In genomic region chr16:86343111-86343642, GRCh38 we compare ENCODE assay signal across 12 cellular contexts.
A peak's percentile ranks its signal among the peaks of the same experiment; 100 is the strongest.
DNase-seq lines count a peak whose midpoint lies in the region; ATAC-seq, FAIRE-seq and TF ChIP-seq lines count a peak whose summit lies in the region.
"Had no signal": no experiment of that assay in that cellular context is flagged by ENCODE, and none has a peak within 500 bp of the region (broad histone marks: within the 10 kb centered on the region; RNA-seq: fewer than 3 reads in every experiment).

No MANE protein-coding gene starts in this region.

- peak overlapping the region; percentile 11 for H3K9ac ChIP-seq in muscle layer of colon (ENCODE audit: low read length)

- FAIRE-seq in H54 (lab: Jason Lieb, UNC): no peak

- DNase-seq in NCI-H82 (lab: John Stamatoyannopoulos, UW): peak; percentile 29
- no peak for DNase-seq in NCI-H82 treated with DMSO at 0.1 percent for 48 hours (lab: John Stamatoyannopoulos, UW; ENCODE audit: unreplicated experiment)
- DNase-seq in fibroblast of mammary gland (ENCODE audit: low read depth): peak; percentile 56
- peak; percentile 61 to 77 for DNase-seq in uterus
- no peak for DNase-seq in H54 (ENCODE audit: insufficient read length, low spot score)
- no peak for DNase-seq in islet precursor cell
- DNase-seq in CD4-positive, alpha-beta T cell: no peak
- DNase-seq: 8988T; activated B cell treated with CpG ODN at 0.5 μM for 24 hours; activated naive CD4-positive, alpha-beta T cell treated with anti-CD3 and anti-CD28 coated beads for 36 hours; foreskin keratinocyte had no signal

- H3K27ac Mint-ChIP-seq in CD4-positive, alpha-beta T cell: no peak overlapping the region
- H3K27ac Mint-ChIP-seq: activated B cell treated with CpG ODN at 0.5 μM for 24 hours; activated naive CD4-positive, alpha-beta T cell treated with anti-CD3 and anti-CD28 coated beads for 36 hours had no signal

- H3K9me3 Mint-ChIP-seq in CD4-positive, alpha-beta T cell: no peaks in the 10 kb centered on the region
- H3K9me3 Mint-ChIP-seq: activated B cell treated with CpG ODN at 0.5 μM for 24 hours; activated naive CD4-positive, alpha-beta T cell treated with anti-CD3 and anti-CD28 coated beads for 36 hours had no signal

- TF ChIP-seq CTCF in fibroblast of mammary gland (conservative IDR thresholded peaks at IDR 0.05; ENCODE audit: control insufficient read depth, insufficient read depth, low read depth, low read length) (no peak), uterus (IDR thresholded peaks at IDR 0.05) (no peak)
- TF ChIP-seq CTCF in CD4-positive, alpha-beta T cell (IDR thresholded peaks at IDR 0.05): no peak

- POLR2A ChIA-PET in CD4-positive, alpha-beta T cell (lab: Charles Lee): no interaction called here

- H3K27ac ChIP-seq in muscle layer of colon (ENCODE audit: low read depth, low read length): peak overlapping the region; percentile 95
- peak overlapping the region; percentile 68 to 81 for H3K27ac ChIP-seq in uterus
- H3K27ac ChIP-seq in CD4-positive, alpha-beta T cell (ENCODE audit: low read depth, low read length): no peak overlapping the region
- H3K27ac ChIP-seq: foreskin keratinocyte had no signal

- no peak overlapping the region for H3K4me3 ChIP-seq in fibroblast of mammary gland (ENCODE audit: control insufficient read depth, low read depth, low read length)
- H3K4me3 ChIP-seq in muscle layer of colon (ENCODE audit: low read depth in 1 of 2, low read length in 2 of 2): peak overlapping the region in 1 of 2 donors; percentile 13
- no peak overlapping the region for H3K4me3 ChIP-seq in uterus

- CTCF ChIA-PET in CD4-positive, alpha-beta T cell (lab: Charles Lee): no interaction called here

- peaks cover 41% of the 10 kb centered on the region for H3K4me1 ChIP-seq in muscle layer of colon (ENCODE audit: insufficient read depth, low read length)
- H3K4me1 ChIP-seq in uterus: peaks cover 0 to 12% of the 10 kb centered on the region in 2 donors
- H3K4me1 ChIP-seq: foreskin keratinocyte had no signal

- H3K4me1 Mint-ChIP-seq in CD4-positive, alpha-beta T cell (ENCODE audit: low read depth): no peaks in the 10 kb centered on the region
- H3K4me1 Mint-ChIP-seq: activated B cell treated with CpG ODN at 0.5 μM for 24 hours had no signal

- no peaks in the 10 kb centered on the region for H3K36me3 Mint-ChIP-seq in CD4-positive, alpha-beta T cell (ENCODE audit: low read depth)

- peaks cover 76% of the 10 kb centered on the region for H3K27me3 Mint-ChIP-seq in CD4-positive, alpha-beta T cell

- no peaks in the 10 kb centered on the region for H3K9me3 ChIP-seq in muscle layer of colon (ENCODE audit: low read length)
- no peaks in the 10 kb centered on the region for H3K9me3 ChIP-seq in uterus
- H3K9me3 ChIP-seq in CD4-positive, alpha-beta T cell (ENCODE audit: control insufficient read depth, low read length): no peaks in the 10 kb centered on the region

- intact Hi-C loops in uterus (cut with DNase I; ENCODE audit: low total_unique reads): no loop called here
- intact Hi-C loops in CD4-positive, alpha-beta T cell (cut with DNase I, micrococcal nuclease): no loop called here

- TF ChIP-seq POLR2A in uterus (IDR thresholded peaks at IDR 0.05) (no peak), H54 (IDR thresholded peaks at IDR 0.05; ENCODE audit: low read depth, low read length) (no peak)

- H3K36me3 ChIP-seq in muscle layer of colon (ENCODE audit: insufficient read depth, low read length) (no peaks in the 10 kb centered on the region), uterus (no peaks in the 10 kb centered on the region)

- H3K27me3 ChIP-seq in muscle layer of colon (ENCODE audit: control insufficient read depth in 1 of 2, insufficient read depth in 2 of 2, low read length in 2 of 2) (no peaks in the 10 kb centered on the region), uterus (no peaks in the 10 kb centered on the region)
- H3K27me3 ChIP-seq in CD4-positive, alpha-beta T cell (ENCODE audit: control insufficient read depth, insufficient read depth, low read length): peaks cover 21% of the 10 kb centered on the region
- H3K27me3 ChIP-seq: foreskin keratinocyte had no signal

- no peak for ATAC-seq in CD4-positive, alpha-beta T cell (ENCODE audit: poor library complexity)
- ATAC-seq: foreskin keratinocyte had no signal

- H3K4me3 Mint-ChIP-seq in CD4-positive, alpha-beta T cell: no peak overlapping the region
- H3K4me3 Mint-ChIP-seq: activated B cell treated with CpG ODN at 0.5 μM for 24 hours; activated naive CD4-positive, alpha-beta T cell treated with anti-CD3 and anti-CD28 coated beads for 36 hours had no signal

Comparison
In these comparisons a context has a peak if more than half of its experiments do, and no peak if none do; other contexts are left out.
1. DNase-seq: peak in NCI-H82 (single experiment), fibroblast of mammary gland (single experiment) and uterus (2 of 2); none in NCI-H82 treated with DMSO at 0.1 percent for 48 hours (single experiment), H54 (single experiment), islet precursor cell (single experiment) and CD4-positive, alpha-beta T cell (0 of 10).